ENCODE assay signal across 18 cellular contexts in genomic region chr4:178553201-178553600, GRCh38.
A peak's percentile ranks its signal among the peaks of the same experiment; 100 is the strongest.
DNase-seq lines count a peak whose midpoint lies in the region; ATAC-seq, FAIRE-seq and TF ChIP-seq lines count a peak whose summit lies in the region.
"Had no signal": no experiment of that assay in that cellular context is flagged by ENCODE, and none has a peak within 500 bp of the region (broad histone marks: within the 10 kb centered on the region; RNA-seq: fewer than 3 reads in every experiment).

No MANE protein-coding gene starts in this region.

- no peak overlapping the region for H3K27ac ChIP-seq in gastroesophageal sphincter

- no peaks in the 10 kb centered on the region for H3K36me3 Mint-ChIP-seq in natural killer cell
- H3K36me3 Mint-ChIP-seq: CD14-positive monocyte; CD8-positive, alpha-beta T cell; IgD-negative memory B cell had no signal

- WGBS in gastroesophageal sphincter (ENCODE audit: low coverage in 1 of 2), 2 donors, result 45 to 80% methylated on average over 1 of the region's 1 CpG

- TF ChIP-seq EP300 in gastroesophageal sphincter (IDR thresholded peaks at IDR 0.05), result no peak

- no peak overlapping the region for H3K4me3 Mint-ChIP-seq in natural killer cell
- H3K4me3 Mint-ChIP-seq: CD14-positive monocyte; CD8-positive, alpha-beta T cell; IgD-negative memory B cell had no signal

- DNase-seq in Ammon's horn (ENCODE audit: low spot score) (peak; percentile 40), NCI-H1930 (lab: John Stamatoyannopoulos, UW) (peak; percentile 4 to 22), frontal cortex (ENCODE audit: low spot score in 2 of 2) (peak in 1 of 2 donors; percentile 4), pons (ENCODE audit: low spot score) (peak; percentile 84), natural killer cell (no peak)
- DNase-seq: CD8-positive, alpha-beta T cell; COR-L47; DMS79; GDM1 had no signal

- no peaks in the 10 kb centered on the region for H3K9me3 ChIP-seq in gastroesophageal sphincter
- H3K9me3 ChIP-seq: HAP-1 had no signal

- ATAC-seq in gastroesophageal sphincter, result no peak
- no peak for ATAC-seq in natural killer cell
- no peak for ATAC-seq in GM19397 (IDR thresholded peaks at IDR 0.05; ENCODE audit: unreplicated experiment)
- ATAC-seq: CD8-positive, alpha-beta T cell had no signal

- H3K27me3 ChIP-seq in gastroesophageal sphincter, result no peaks in the 10 kb centered on the region

- TF ChIP-seq POLR2A in gastroesophageal sphincter (IDR thresholded peaks at IDR 0.05), result no peak

- H3K27me3 Mint-ChIP-seq in natural killer cell (ENCODE audit: low read depth in 2 of 2), result no peaks in the 10 kb centered on the region
- H3K27me3 Mint-ChIP-seq: IgD-negative memory B cell had no signal

- H3K4me3 ChIP-seq in gastroesophageal sphincter, result no peak overlapping the region
- H3K4me3 ChIP-seq: HAP-1 had no signal

- H3K27ac Mint-ChIP-seq in natural killer cell, result no peak overlapping the region
- H3K27ac Mint-ChIP-seq: CD14-positive monocyte; CD8-positive, alpha-beta T cell; IgD-negative memory B cell had no signal

- H3K4me1 ChIP-seq in gastroesophageal sphincter, result no peaks in the 10 kb centered on the region
- H3K4me1 ChIP-seq: HAP-1 had no signal

- H3K4me1 Mint-ChIP-seq in natural killer cell, result no peaks in the 10 kb centered on the region
- H3K4me1 Mint-ChIP-seq: CD14-positive monocyte, IgD-negative memory B cell had no signal

- intact Hi-C loops in natural killer cell (cut with micrococcal nuclease), result no loop called here

- no peaks in the 10 kb centered on the region for H3K36me3 ChIP-seq in gastroesophageal sphincter
- H3K36me3 ChIP-seq: HAP-1 had no signal

- peak; percentile 45 for FAIRE-seq in frontal cortex (lab: Jason Lieb, UNC)
- FAIRE-seq: A204.1, D721Med, GM12892, H1 had no signal

- peaks cover 2 to 8% of the 10 kb centered on the region in 2 donors for H3K9me3 Mint-ChIP-seq in natural killer cell

- TF ChIP-seq CTCF in gastroesophageal sphincter (IDR thresholded peaks at IDR 0.05) (no peak), natural killer cell (IDR thresholded peaks at IDR 0.05) (no peak)
